ENCODE assay signal across 18 cellular contexts in the genomic region with DNA sequence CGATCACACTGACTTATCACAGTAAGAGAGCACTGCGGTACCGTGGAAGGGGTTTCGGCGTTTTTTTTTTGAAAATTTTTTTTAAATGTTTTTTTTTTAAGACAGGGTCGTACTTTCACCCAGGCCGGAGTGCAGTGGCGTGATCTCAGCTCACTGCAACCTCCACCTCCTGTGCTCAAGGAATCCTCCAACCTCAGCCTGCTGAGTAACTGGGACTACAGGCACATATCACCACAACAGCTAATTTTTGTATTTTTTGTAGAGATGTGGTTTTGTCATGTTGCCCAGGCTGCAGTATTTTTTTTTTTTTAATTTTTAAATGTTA.
"Had no signal": no experiment of that assay in that cellular context is flagged by ENCODE, and none has a peak within 500 bp of the region (broad histone marks: within the 10 kb centered on the region; RNA-seq: fewer than 3 reads in every experiment).

No MANE protein-coding gene starts in this region.

- H3K9me3 Mint-ChIP-seq: mesothelial cell of epicardium; natural killer cell treated with Interleukin-12 subunit alpha and Interleukin-12 subunit beta and Interleukin-15 and Interleukin-18, amount 100 ng/mL, for 72 hours; stimulated activated naive B cell treated with anti-CD40 and anti-IgM and Interleukin-4, amounts not matched to agents 10 μg/mL and 1 μg/mL and 100 μg/mL, for 72 hours; T-helper 1 cell treated with Interleukin-12 subunit alpha and Interleukin-12 subunit beta and Interleukin-4 antibody, amounts not matched to agents 30 μg/mL and 1 μg/mL, for 36 hours had no signal

- H3K4me1 ChIP-seq: pancreas had no signal

- H3K27ac Mint-ChIP-seq: mesothelial cell of epicardium; stimulated activated naive B cell treated with anti-CD40 and anti-IgM and Interleukin-4, amounts not matched to agents 10 μg/mL and 1 μg/mL and 100 μg/mL, for 72 hours had no signal

- H3K4me3 Mint-ChIP-seq: mesothelial cell of epicardium; natural killer cell treated with Interleukin-12 subunit alpha and Interleukin-12 subunit beta and Interleukin-15 and Interleukin-18, amount 100 ng/mL, for 72 hours; stimulated activated naive B cell treated with anti-CD40 and anti-IgM and Interleukin-4, amounts not matched to agents 10 μg/mL and 1 μg/mL and 100 μg/mL, for 72 hours; T-helper 1 cell treated with Interleukin-12 subunit alpha and Interleukin-12 subunit beta and Interleukin-4 antibody, amounts not matched to agents 30 μg/mL and 1 μg/mL, for 36 hours had no signal

- H3K36me3 ChIP-seq: neutrophil, pancreas had no signal

- H3K9me3 ChIP-seq: body of pancreas, neutrophil, pancreas, sigmoid colon, SJSA1, tibial nerve had no signal

- DNase-seq: activated CD4-positive, alpha-beta T cell treated with anti-CD3 and anti-CD28 coated beads for 48 hours; activated naive CD4-positive, alpha-beta T cell treated with anti-CD3 and anti-CD28 coated beads, Interleukin-2, amount 50 U/mL, for 16 hours; amygdala; body of pancreas; caudate nucleus; dorsolateral prefrontal cortex; pancreas; sigmoid colon; stimulated activated CD4-positive, alpha-beta T cell treated with anti-CD3 and anti-CD28 coated beads, Interleukin-4, amount 100 ng/mL, for 24 hours; stimulated activated naive B cell treated with anti-CD40 and anti-IgM and Interleukin-4, amounts not matched to agents 10 μg/mL and 1 μg/mL and 100 μg/mL, for 72 hours had no signal

- ATAC-seq: body of pancreas; natural killer cell treated with Interleukin-12 subunit alpha and Interleukin-12 subunit beta and Interleukin-15 and Interleukin-18, amount 100 ng/mL, for 72 hours; pancreas had no signal

- H3K4me3 ChIP-seq: body of pancreas, dorsolateral prefrontal cortex, hepatocyte, lung, pancreas, sigmoid colon, SJSA1, tibial nerve had no signal

- H3K27ac ChIP-seq: body of pancreas, dorsolateral prefrontal cortex, hepatocyte, neutrophil, pancreas, sigmoid colon, SJSA1, tibial nerve had no signal

- H3K27me3 Mint-ChIP-seq: natural killer cell treated with Interleukin-12 subunit alpha and Interleukin-12 subunit beta and Interleukin-15 and Interleukin-18, amount 100 ng/mL, for 72 hours; stimulated activated naive B cell treated with anti-CD40 and anti-IgM and Interleukin-4, amounts not matched to agents 10 μg/mL and 1 μg/mL and 100 μg/mL, for 72 hours had no signal
